ENCODE assay signal across 1 cellular context in the genomic region with DNA sequence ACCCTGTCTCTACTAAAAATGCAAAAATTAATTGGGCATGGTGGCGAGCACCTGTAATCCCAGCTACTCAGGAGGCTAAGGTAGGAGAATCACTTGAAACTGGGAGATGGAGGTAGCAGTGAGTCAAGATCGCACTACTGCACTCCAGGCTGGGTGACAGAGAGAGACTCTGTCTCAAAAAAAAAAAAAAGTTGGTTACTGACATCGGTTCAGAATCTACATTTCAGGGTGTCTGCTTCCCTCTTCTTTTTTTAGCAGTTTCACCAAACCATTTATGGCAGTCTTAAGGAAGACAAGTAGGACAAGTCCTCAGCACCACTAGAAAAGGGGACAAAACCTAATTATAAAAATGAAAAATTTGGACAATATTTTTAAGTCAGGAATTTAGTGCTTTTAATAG.
TF ChIP-seq lines count a peak whose summit lies in the region.

No MANE protein-coding gene starts in this region.

TF ChIP-seq in K562, 482 proteins besides CTCF, POLR2A, EP300 and RAD21:
- TF ChIP-seq ZNF253 (CRISPR knock-in tag; conservative IDR thresholded peaks at IDR 0.05) (no peak), ASH1L (IDR thresholded peaks at IDR 0.05; ENCODE audit: borderline replicate concordance, low read depth, partially characterized antibody) (no peak), HNRNPLL (IDR thresholded peaks at IDR 0.05; ENCODE audit: low read depth, low read length, poor library complexity, severe bottlenecking) (no peak), ZNF347 (CRISPR knock-in tag; IDR thresholded peaks at IDR 0.05; ENCODE audit: low read depth) (no peak), ZC3H11A (IDR thresholded peaks at IDR 0.05; ENCODE audit: low read depth, low read length) (no peak), RFX1 (IDR thresholded peaks at IDR 0.05) (no peak), BCL6 (CRISPR knock-in tag; IDR thresholded peaks at IDR 0.05) (no peak), ESRRB (CRISPR knock-in tag; IDR thresholded peaks at IDR 0.05; ENCODE audit: borderline replicate concordance) (no peak), HMG20A (CRISPR knock-in tag; conservative IDR thresholded peaks at IDR 0.05) (no peak), MEF2A (IDR thresholded peaks at IDR 0.05; ENCODE audit: control insufficient read depth, low read depth, low read length) (no peak), XRCC4 (IDR thresholded peaks at IDR 0.05; ENCODE audit: extremely low read depth, insufficient read depth, insufficient read length) (no peak), HDAC2 (IDR thresholded peaks at IDR 0.05) (no peak), RUNX1 (IDR thresholded peaks at IDR 0.05; ENCODE audit: low read depth) (no peak), ZNF699 (CRISPR knock-in tag; IDR thresholded peaks at IDR 0.05; ENCODE audit: insufficient replicate concordance) (no peak)
- TF ChIP-seq, protein P1, sequence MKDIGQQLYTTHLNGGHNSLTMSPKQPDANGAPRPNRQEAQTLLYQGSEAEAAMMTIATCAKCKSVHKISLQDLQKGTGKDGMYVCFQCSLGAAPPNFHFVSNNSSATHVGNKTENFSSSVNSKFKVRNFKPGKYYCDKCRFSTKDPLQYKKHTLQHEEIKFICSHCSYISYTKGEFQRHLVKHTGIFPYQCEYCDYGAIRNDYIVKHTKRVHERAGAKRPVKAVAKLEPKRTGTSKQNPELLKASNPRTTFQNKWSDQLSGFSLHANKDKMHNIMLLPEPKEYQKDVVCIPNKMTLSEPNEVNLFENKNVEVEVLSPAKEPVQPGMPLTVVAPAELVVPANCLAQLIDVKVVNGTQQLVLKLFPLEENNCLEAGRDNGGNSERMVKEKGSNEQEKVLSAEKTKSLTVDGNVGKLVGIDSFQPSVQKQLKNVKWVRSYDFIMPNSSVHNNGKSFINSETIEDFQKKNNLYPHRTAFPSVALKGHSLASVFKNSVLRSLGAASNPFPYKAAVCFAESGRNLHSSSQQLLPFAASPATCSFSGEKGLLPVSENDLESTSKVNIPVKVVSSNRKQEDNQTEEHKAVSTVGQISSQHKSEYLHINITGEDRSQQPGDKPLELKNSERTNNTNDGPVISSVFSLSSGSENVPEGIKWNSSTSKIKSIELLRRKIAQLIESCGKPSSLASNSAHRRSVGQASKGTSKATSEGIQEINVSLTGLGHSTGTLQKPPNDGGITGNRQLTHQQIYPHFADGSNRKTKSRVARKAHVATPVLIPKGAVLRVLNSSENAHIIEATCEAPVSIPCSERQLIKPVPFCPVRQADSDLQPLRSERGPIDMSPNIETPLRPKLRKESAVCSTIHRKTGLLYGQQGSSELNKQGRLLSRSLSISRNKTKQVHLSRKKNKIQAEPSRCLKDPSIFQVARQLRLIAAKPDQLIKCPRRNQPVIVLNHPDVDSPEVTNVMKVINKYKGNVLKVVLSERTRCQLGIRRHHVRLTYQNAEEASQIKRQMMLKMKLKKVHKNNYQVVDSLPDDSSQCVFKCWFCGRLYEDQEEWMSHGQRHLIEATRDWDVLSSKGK (CRISPR knock-in tag; IDR thresholded peaks at IDR 0.05), result no peak
- TF ChIP-seq, protein P2, sequence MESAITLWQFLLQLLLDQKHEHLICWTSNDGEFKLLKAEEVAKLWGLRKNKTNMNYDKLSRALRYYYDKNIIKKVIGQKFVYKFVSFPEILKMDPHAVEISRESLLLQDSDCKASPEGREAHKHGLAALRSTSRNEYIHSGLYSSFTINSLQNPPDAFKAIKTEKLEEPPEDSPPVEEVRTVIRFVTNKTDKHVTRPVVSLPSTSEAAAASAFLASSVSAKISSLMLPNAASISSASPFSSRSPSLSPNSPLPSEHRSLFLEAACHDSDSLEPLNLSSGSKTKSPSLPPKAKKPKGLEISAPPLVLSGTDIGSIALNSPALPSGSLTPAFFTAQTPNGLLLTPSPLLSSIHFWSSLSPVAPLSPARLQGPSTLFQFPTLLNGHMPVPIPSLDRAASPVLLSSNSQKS (CRISPR knock-in tag; IDR thresholded peaks at IDR 0.05), result no peak
- TF ChIP-seq, protein P3, sequence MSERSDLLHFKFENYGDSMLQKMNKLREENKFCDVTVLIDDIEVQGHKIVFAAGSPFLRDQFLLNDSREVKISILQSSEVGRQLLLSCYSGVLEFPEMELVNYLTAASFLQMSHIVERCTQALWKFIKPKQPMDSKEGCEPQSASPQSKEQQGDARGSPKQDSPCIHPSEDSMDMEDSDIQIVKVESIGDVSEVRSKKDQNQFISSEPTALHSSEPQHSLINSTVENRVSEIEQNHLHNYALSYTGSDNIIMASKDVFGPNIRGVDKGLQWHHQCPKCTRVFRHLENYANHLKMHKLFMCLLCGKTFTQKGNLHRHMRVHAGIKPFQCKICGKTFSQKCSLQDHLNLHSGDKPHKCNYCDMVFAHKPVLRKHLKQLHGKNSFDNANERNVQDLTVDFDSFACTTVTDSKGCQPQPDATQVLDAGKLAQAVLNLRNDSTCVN (CRISPR knock-in tag; IDR thresholded peaks at IDR 0.05), result no peak
